ENCODE assay signal across 8 cellular contexts in the genomic region with DNA sequence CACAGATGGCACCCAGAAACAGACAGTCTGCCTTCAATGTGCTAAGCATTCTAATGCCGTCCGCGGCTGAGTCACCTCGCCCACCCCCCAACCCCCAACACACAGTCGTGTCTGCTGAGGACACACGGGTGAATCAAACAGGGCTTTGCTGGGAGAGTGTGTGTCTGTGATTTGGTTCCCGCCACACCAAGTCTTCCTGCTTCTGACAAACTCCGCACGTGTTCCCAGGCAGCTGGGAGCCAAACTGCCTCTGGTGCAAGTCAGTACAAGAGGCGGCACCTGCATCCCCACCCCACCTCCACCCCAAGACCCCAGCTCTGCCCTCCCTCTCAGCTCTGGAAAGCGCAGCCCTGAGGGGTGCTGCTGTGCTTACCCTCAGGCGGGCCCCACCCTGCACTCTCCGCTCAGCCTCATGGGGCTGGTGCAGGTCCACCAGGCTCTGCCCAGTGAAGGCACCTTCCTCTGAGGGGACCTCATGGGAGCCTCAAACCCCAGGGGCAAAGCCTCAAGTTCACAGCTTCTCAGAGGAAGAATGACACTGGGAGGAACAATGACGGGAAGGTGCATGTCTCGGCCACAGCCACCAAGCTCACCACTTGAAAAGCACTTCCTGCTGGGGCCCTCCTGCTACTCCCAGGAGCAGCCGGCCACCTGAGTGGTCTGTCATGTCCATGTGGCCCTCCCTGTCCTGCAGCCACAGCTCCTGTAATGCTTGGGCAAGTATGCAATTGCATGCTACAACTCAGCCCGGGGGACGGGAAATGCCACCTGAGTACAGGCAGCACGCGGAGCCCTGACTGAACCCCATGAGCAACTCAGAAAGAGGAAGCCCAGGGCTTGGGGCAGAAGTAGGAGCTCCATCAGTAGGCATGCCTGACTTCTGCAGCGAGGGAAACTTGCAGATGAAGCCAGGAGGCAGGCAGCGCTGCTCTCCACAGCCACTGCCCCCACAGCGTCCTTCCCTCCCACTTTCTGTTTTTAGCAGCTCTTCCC. TPM values are rescaled to one million over a fixed set of nuclear protein-coding genes. Genes with fewer than 3 reads are reported as not detected.
DNase-seq lines count a peak whose midpoint lies in the region; ATAC-seq and TF ChIP-seq lines count a peak whose summit lies in the region.

No MANE protein-coding gene starts in this region.

- DNase-seq in A673 (ENCODE audit: low spot score) (no peak), naive B cell (peak; percentile 91), vagina (ENCODE audit: extremely low spot score in 2 of 2) (no peak)
- DNase-seq in activated CD4-positive, CD25-positive, alpha-beta regulatory T cell treated with anti-CD3 and anti-CD28 coated beads, Interleukin-2, amount 50 U/mL, for 16 hours (ENCODE audit: low read depth, low spot score), result peak; percentile 27

- TF ChIP-seq CTCF in A673 (conservative IDR thresholded peaks at IDR 0.05; ENCODE audit: low read depth, low read length) (no peak), vagina (IDR thresholded peaks at IDR 0.05) (no peak)

- H3K27ac ChIP-seq in A673 (ENCODE audit: low read depth, low read length, poor library complexity, severe bottlenecking), result peak overlapping the region; percentile 61
- H3K27ac ChIP-seq in HUES48 (ENCODE audit: low read depth, low read length), result peak overlapping the region; percentile 54
- H3K27ac ChIP-seq in cingulate gyrus (ENCODE audit: low read depth, low read length), result peak overlapping the region; percentile 21
- H3K27ac ChIP-seq in vagina, result peak overlapping the region; percentile 28

- H3K36me3 ChIP-seq in A673 (ENCODE audit: insufficient read depth, low read length, poor library complexity, severe bottlenecking), result no peaks in the 10 kb centered on the region
- no peaks in the 10 kb centered on the region for H3K36me3 ChIP-seq in HUES48 (ENCODE audit: control insufficient read depth, insufficient read depth, low read length)
- H3K36me3 ChIP-seq in vagina, result no peaks in the 10 kb centered on the region

- peak overlapping the region; percentile 98 to 100 (median 100) for H3K27ac Mint-ChIP-seq in naive B cell

- peaks cover 73 to 97% (median 94%) of the 10 kb centered on the region in 3 donors for H3K4me1 Mint-ChIP-seq in naive B cell

- no peak overlapping the region for H3K9ac ChIP-seq in HUES48 (ENCODE audit: low read depth, low read length)

- H3K27me3 Mint-ChIP-seq in naive B cell, result no peaks in the 10 kb centered on the region

- H3K4me1 ChIP-seq in A673 (ENCODE audit: insufficient read depth, low read length, poor library complexity, severe bottlenecking) (peaks cover 70% of the 10 kb centered on the region), HUES48 (ENCODE audit: control insufficient read depth, insufficient read depth, low read length) (peaks cover 57% of the 10 kb centered on the region), vagina (peaks cover 87% of the 10 kb centered on the region)

- POLR2A ChIA-PET in A673 (lab: Charles Lee; ENCODE audit: low non-redundant PET), result no interaction called here

- peak overlapping the region; percentile 85 to 97 (median 94) for H3K4me3 Mint-ChIP-seq in naive B cell

- TF ChIP-seq POLR2A in vagina (IDR thresholded peaks at IDR 0.05), result no peak

- H3K27me3 ChIP-seq in A673 (replicated peaks; ENCODE audit: insufficient read depth, low read depth, low read length, poor library complexity), result no peaks in the 10 kb centered on the region
- no peaks in the 10 kb centered on the region for H3K27me3 ChIP-seq in HUES48 (ENCODE audit: control insufficient read depth, insufficient read depth, low read length)
- H3K27me3 ChIP-seq in vagina, result no peaks in the 10 kb centered on the region

- intact Hi-C loops in A673 (cut with micrococcal nuclease; ENCODE audit: unreplicated experiment) (no loop called here), vagina (cut with DNase I) (no loop called here)

- no peaks in the 10 kb centered on the region for H3K9me3 ChIP-seq in A673 (ENCODE audit: low read depth, low read length, poor library complexity, severe bottlenecking)
- no peaks in the 10 kb centered on the region for H3K9me3 ChIP-seq in HUES48 (ENCODE audit: control insufficient read depth, insufficient read depth, low read length)
- no peaks in the 10 kb centered on the region for H3K9me3 ChIP-seq in vagina

- no peaks in the 10 kb centered on the region for H3K36me3 Mint-ChIP-seq in naive B cell

- H3K4me3 ChIP-seq in A673 (ENCODE audit: low read depth, low read length, poor library complexity, severe bottlenecking), result no peak overlapping the region
- no peak overlapping the region for H3K4me3 ChIP-seq in HUES48 (ENCODE audit: low read depth, low read length)
- H3K4me3 ChIP-seq in vagina, result peak overlapping the region; percentile 10 to 20

- CTCF ChIA-PET in A673 (lab: Charles Lee), result no interaction called here

- ATAC-seq in naive B cell (ENCODE audit: low read depth in 2 of 2) (peak; percentile 56 to 57), GM18868 (IDR thresholded peaks at IDR 0.05; ENCODE audit: unreplicated experiment) (no peak), GM18870 (IDR thresholded peaks at IDR 0.05; ENCODE audit: unreplicated experiment) (no peak)

- no TSS peak for BruUV-seq in A673 (replicated peaks; lab: Mats Ljungman, UMichigan)

- no peaks in the 10 kb centered on the region for H3K9me3 Mint-ChIP-seq in naive B cell

RNA-seq across cellular contexts. Expression of a gene that starts 15.1 kb away (rescaled TPM):
- 36.3 and 37.9 TPM in 2 replicates for total RNA-seq in A673 (2021)
- polyA plus RNA-seq in naive B cell (ENCODE audit: low read depth in 6 of 6), result 10 to 100 TPM; 15.4 to 26.2 (median 19.4) TPM
- total RNA-seq in vagina, result 21.6 TPM

RNA-seq across cellular contexts. Expression of a gene that starts 40.7 kb away (rescaled TPM):
- total RNA-seq in A673 (2021) (13.4 and 15.6 TPM in 2 replicates), vagina (11.3 TPM)
- polyA plus RNA-seq in naive B cell (ENCODE audit: low read depth in 6 of 6), result 10 to 100 TPM in 1 of 6 donors, 1 to 10 TPM in 5; 2.0 to 10.9 (median 5.4) TPM

RNA-seq across cellular contexts. Expression of a gene that starts 45.1 kb away (rescaled TPM):
- 86.4 and 98.4 TPM in 2 replicates for total RNA-seq in A673 (2021)
- polyA plus RNA-seq in naive B cell (ENCODE audit: low read depth in 6 of 6), result 10 to 100 TPM in 2 of 6 donors, 1 to 10 TPM in 4; 3.2 to 19.5 (median 9.4) TPM
- 17.2 TPM for total RNA-seq in vagina

Comparison
In these comparisons a context has a peak if more than half of its experiments do, and no peak if none do; other contexts are left out.
1. DNase-seq: peak in activated CD4-positive, CD25-positive, alpha-beta regulatory T cell treated with anti-CD3 and anti-CD28 coated beads, Interleukin-2, amount 50 U/mL, for 16 hours (single experiment) and naive B cell (single experiment); none in A673 (single experiment) and vagina (0 of 2).
2. H3K4me3 ChIP-seq: peak in vagina (2 of 2); none in A673 (single experiment) and HUES48 (single experiment).
3. ATAC-seq: peak in naive B cell (2 of 2); none in GM18868 (single experiment) and GM18870 (single experiment).
4. Peak in every context shown above with its lines, with median percentiles within 50 percentile points of each other: H3K27ac ChIP-seq.